Comparison of ENCODE assay signal across 23 cellular contexts in genomic region chr1:5959667-5960230, GRCh38. TPM values are rescaled to one million over a fixed set of nuclear protein-coding genes. Genes with fewer than 3 reads are reported as not detected.
A peak's percentile ranks its signal among the peaks of the same experiment; 100 is the strongest.
DNase-seq lines count a peak whose midpoint lies in the region; ATAC-seq, FAIRE-seq and TF ChIP-seq lines count a peak whose summit lies in the region.
"Had no signal": no experiment of that assay in that cellular context is flagged by ENCODE, and none has a peak within 500 bp of the region (broad histone marks: within the 10 kb centered on the region; RNA-seq: fewer than 3 reads in every experiment).

No MANE protein-coding gene starts in this region.

- no peak overlapping the region for H3K4me3 ChIP-seq in K562
- H3K4me3 ChIP-seq: A549; BLaER1 treated with 17β-estradiol and CSF1 and Interleukin-3, amounts not matched to agents 10 nM and 100 nM; GM23248 had no signal

- peaks cover 5 to 8% of the 10 kb centered on the region in 2 donors for H3K36me3 Mint-ChIP-seq in activated naive CD4-positive, alpha-beta T cell treated with anti-CD3 and anti-CD28 coated beads, Interleukin-2, amount 50 U/mL, for 72 hours
- H3K36me3 Mint-ChIP-seq in natural killer cell treated with Interleukin-12 subunit alpha and Interleukin-12 subunit beta and Interleukin-15 and Interleukin-18, amount 100 ng/mL, for 72 hours, result peaks cover 26% of the 10 kb centered on the region

- POLR2A ChIA-PET in K562 (lab: Yijun Ruan, JAX), result interaction anchor here (0.7 kb wide), 2 partner anchors 14 to 104 kb away, joined by 3 to 4 read pairs; no protein-coding TSS in a partner anchor

- CTCF ChIA-PET in K562 (lab: Yijun Ruan, JAX; ENCODE audit: low intra/inter-chr PET ratio), result no interaction called here

- ATAC-seq in activated naive CD4-positive, alpha-beta T cell treated with anti-CD3 and anti-CD28 coated beads, Interleukin-2, amount 50 U/mL, for 72 hours, result no peak
- ATAC-seq in K562 (no peak; the same call in 2 of the 3 replicates), HG03460 (IDR thresholded peaks at IDR 0.05; ENCODE audit: unreplicated experiment) (no peak)
- no peak for ATAC-seq in natural killer cell treated with Interleukin-12 subunit alpha and Interleukin-12 subunit beta and Interleukin-15 and Interleukin-18, amount 100 ng/mL, for 72 hours
- ATAC-seq: A549 had no signal

- no peaks in the 10 kb centered on the region for H3K9me3 Mint-ChIP-seq in activated naive CD4-positive, alpha-beta T cell treated with anti-CD3 and anti-CD28 coated beads, Interleukin-2, amount 50 U/mL, for 72 hours
- no peaks in the 10 kb centered on the region for H3K9me3 Mint-ChIP-seq in natural killer cell treated with Interleukin-12 subunit alpha and Interleukin-12 subunit beta and Interleukin-15 and Interleukin-18, amount 100 ng/mL, for 72 hours
- H3K9me3 Mint-ChIP-seq: CD4-positive, alpha-beta T cell; H9; IgD-negative memory B cell had no signal

- WGBS in K562 (ENCODE audit: insufficient coverage, low coverage, missing lambda C conversion rate), result 67% methylated on average over 9 of the region's 9 CpGs

- no TSS peak for BruUV-seq in K562 (replicated peaks; lab: Mats Ljungman, UMichigan)

- no peak for DNase-seq in activated naive CD4-positive, alpha-beta T cell treated with anti-CD3 and anti-CD28 coated beads, Interleukin-2, amount 50 U/mL, for 72 hours (ENCODE audit: low spot score in 2 of 2)
- no peak for DNase-seq in activated naive CD4-positive, alpha-beta T cell (lab: John Stamatoyannopoulos, UW)
- DNase-seq in K562 (ENCODE audit: extremely low read depth in 1 of 4, low spot score in 3 of 4) (no peak), posterior vena cava (ENCODE audit: low spot score) (peak; percentile 52), H4 (ENCODE audit: low spot score) (no peak)
- no peak for DNase-seq in natural killer cell treated with Interleukin-12 subunit alpha and Interleukin-12 subunit beta and Interleukin-15 and Interleukin-18, amount 100 ng/mL, for 72 hours (ENCODE audit: low spot score)
- DNase-seq: AML-193; CD4-positive, alpha-beta T cell; DMS53; GM23248; H9; NCI-H1092; NCI-H1417 treated with DMSO at 0.1 percent for 48 hours; NCI-H1694 treated with DMSO at 0.1 percent for 48 hours; NCI-H2081; NCI-H2227 treated with DMSO at 0.1 percent for 48 hours; NCI-H69; SHP77 had no signal

- H3K27me3 ChIP-seq in K562 (ENCODE audit: control insufficient read depth in 2 of 2, insufficient read depth in 2 of 2, low read length in 2 of 2), result no peaks in the 10 kb centered on the region
- H3K27me3 ChIP-seq: BLaER1 treated with 17β-estradiol and CSF1 and Interleukin-3, amounts not matched to agents 10 nM and 100 nM had no signal

- no peak for TF ChIP-seq RAD21 in K562 (CRISPR knock-in tag; conservative IDR thresholded peaks at IDR 0.05 in 1 of 2, IDR thresholded peaks at IDR 0.05 in 1 of 2)

- intact Hi-C loops in K562 (cut with micrococcal nuclease) (no loop called here), posterior vena cava (cut with DNase I) (no loop called here)

- no peaks in the 10 kb centered on the region for H3K27me3 Mint-ChIP-seq in natural killer cell treated with Interleukin-12 subunit alpha and Interleukin-12 subunit beta and Interleukin-15 and Interleukin-18, amount 100 ng/mL, for 72 hours
- H3K27me3 Mint-ChIP-seq: CD4-positive, alpha-beta T cell; IgD-negative memory B cell had no signal

- peak; percentile 80 for FAIRE-seq in K562 (lab: Jason Lieb, UNC)
- FAIRE-seq: A549 had no signal

- TF ChIP-seq CTCF in K562 (IDR thresholded peaks at IDR 0.05 in 2 of 3, conservative IDR thresholded peaks at IDR 0.05 in 1 of 3; ENCODE audit: insufficient read depth in 2 of 3, low read depth in 1 of 3, low read length in 3 of 3), result no peak

- H3K36me3 ChIP-seq in K562 (ENCODE audit: control insufficient read depth, insufficient read depth, low read length), result peaks cover 56% of the 10 kb centered on the region; the same call in 2 of the 3 replicates

- H3K27ac Mint-ChIP-seq in activated naive CD4-positive, alpha-beta T cell treated with anti-CD3 and anti-CD28 coated beads, Interleukin-2, amount 50 U/mL, for 72 hours, result peak overlapping the region; percentile 39 to 76
- no peak overlapping the region for H3K27ac Mint-ChIP-seq in natural killer cell treated with Interleukin-12 subunit alpha and Interleukin-12 subunit beta and Interleukin-15 and Interleukin-18, amount 100 ng/mL, for 72 hours
- H3K27ac Mint-ChIP-seq: CD4-positive, alpha-beta T cell had no signal

- H2AFZ ChIP-seq in K562 (ENCODE audit: low read depth, low read length), result no peak overlapping the region
- H2AFZ ChIP-seq: GM23248 had no signal

- in situ Hi-C loops in K562 (cut with MboI), result no loop called here

- TF ChIP-seq POLR2A in K562 (conservative IDR thresholded peaks at IDR 0.05), result no peak

- peaks cover 12 to 21% of the 10 kb centered on the region in 2 donors for H3K4me1 Mint-ChIP-seq in natural killer cell treated with Interleukin-12 subunit alpha and Interleukin-12 subunit beta and Interleukin-15 and Interleukin-18, amount 100 ng/mL, for 72 hours (ENCODE audit: low read depth in 2 of 2)

- no peak overlapping the region; the same call in 2 of the 3 replicates for H3K27ac ChIP-seq in K562 (ENCODE audit: extremely low read depth, low read depth, low read length)
- H3K27ac ChIP-seq: A549; BLaER1 treated with 17β-estradiol and CSF1 and Interleukin-3, amounts not matched to agents 10 nM and 100 nM; GM23248; RWPE1 had no signal

- no peak for TF ChIP-seq EP300 in K562 (IDR thresholded peaks at IDR 0.05; ENCODE audit: low read length)

- peaks cover 0 to 12% of the 10 kb centered on the region in 2 experiments; a peak in 2 of 5 replicates for H3K4me1 ChIP-seq in K562 (replicated peaks in 1 of 2; ENCODE audit: control insufficient read depth in 2 of 2, insufficient read depth in 2 of 2, low read length in 2 of 2)
- H3K4me1 ChIP-seq: A549 had no signal

- H3K9me1 ChIP-seq in K562 (ENCODE audit: control insufficient read depth, insufficient read depth, low read length), result no peaks in the 10 kb centered on the region

- no peak overlapping the region for H3K4me3 Mint-ChIP-seq in natural killer cell treated with Interleukin-12 subunit alpha and Interleukin-12 subunit beta and Interleukin-15 and Interleukin-18, amount 100 ng/mL, for 72 hours
- H3K4me3 Mint-ChIP-seq: CD4-positive, alpha-beta T cell; H9; IgD-negative memory B cell had no signal

- no peak overlapping the region for H3K4me2 ChIP-seq in K562 (ENCODE audit: insufficient read depth, low read length)
- H3K4me2 ChIP-seq: A549; BLaER1 treated with 17β-estradiol and CSF1 and Interleukin-3, amounts not matched to agents 10 nM and 100 nM had no signal

- H3K9ac ChIP-seq in K562 (ENCODE audit: insufficient read depth in 1 of 2, low read depth in 2 of 2, low read length in 2 of 2), result 0 out of 4 replicates have a peak overlapping the region, but pooled peaks of 1 of the 2 experiments have one; percentile 21
- H3K9ac ChIP-seq: BLaER1 treated with 17β-estradiol and CSF1 and Interleukin-3, amounts not matched to agents 10 nM and 100 nM; GM23248 had no signal

- no peaks in the 10 kb centered on the region for H3K79me2 ChIP-seq in K562 (ENCODE audit: control insufficient read depth, insufficient read depth, low read length)

- H3K9me3 ChIP-seq in K562 (replicated peaks; ENCODE audit: control insufficient read depth, insufficient read depth, low read depth, low read length), result no peaks in the 10 kb centered on the region
- H3K9me3 ChIP-seq: A549; BLaER1 treated with 17β-estradiol and CSF1 and Interleukin-3, amounts not matched to agents 10 nM and 100 nM had no signal

- 0 out of 2 replicates have a peak, but pooled peaks cover 6% of the 10 kb centered on the region for H4K20me1 ChIP-seq in K562 (replicated peaks; ENCODE audit: control insufficient read depth, insufficient read depth, low read length)

TF ChIP-seq in K562, 482 proteins besides CTCF, POLR2A, EP300 and RAD21:
- TF ChIP-seq ZNF124 (CRISPR knock-in tag; IDR thresholded peaks at IDR 0.05) (no peak), HMBOX1 (IDR thresholded peaks at IDR 0.05) (peak; percentile 68)
TF ChIP-seq in K562: peak in this region for 1.

RNA-seq across cellular contexts. Expression of gene NPHP4, which starts 32.5 kb away (rescaled TPM):
- 10 to 100 TPM in 1 of 2 donors, 1 to 10 TPM in 1; 10.0 to 22.5 TPM for total RNA-seq in activated naive CD4-positive, alpha-beta T cell treated with anti-CD3 and anti-CD28 coated beads, Interleukin-2, amount 50 U/mL, for 72 hours
- 82.6 and 164 TPM in 2 replicates for total RNA-seq in K562 (2011; cell fraction: chromatin; rRNA removed; ENCODE audit: low replicate concordance)
- 73.7 and 83.2 TPM in 2 replicates for total RNA-seq in K562 (2011; cell fraction: nucleolus; rRNA removed)
- total RNA-seq in K562 (2011; cell fraction: nucleoplasm; rRNA removed), result 59.2 and 65.8 TPM in 2 replicates
- total RNA-seq in K562 (2014; rRNA removed), result 10.5 and 11.0 TPM in 2 replicates
- 3.3 and 4.8 TPM in 2 replicates for total RNA-seq in K562 (2014; rRNA removed; fragmentation: Illumina TruSeq; extraction: Trizol)
- total RNA-seq in K562 (2015; rRNA removed; fragmentation: Illumina TruSeq; extraction: Trizol), result 6.2 and 6.9 TPM in 2 replicates
- 23.3 and 26.2 TPM in 2 replicates for total RNA-seq in K562 (2021)
- 6.7 and 9.8 TPM in 2 replicates for polyA plus RNA-seq in K562 (2011; rRNA removed)
- 4.6 and 7.6 TPM in 2 replicates for polyA plus RNA-seq in K562 (2011; cell fraction: cytosol; rRNA removed)
- polyA plus RNA-seq in K562 (2011; cell fraction: nucleus; rRNA removed), result 71.9 and 106 TPM in 2 replicates
- polyA plus RNA-seq in K562 (2012), result 12.4 and 19.3 TPM in 2 replicates
- polyA plus RNA-seq in K562 (2014; fragmentation: Illumina TruSeq; extraction: Trizol), result 9.6 and 10.4 TPM in 2 replicates
- polyA plus RNA-seq in K562 (2014; fragmentation: Nextera tagmentation; extraction: Ambion mirVana), result under 1 TPM; 0.52 to 0.77 TPM
- polyA plus RNA-seq in K562 (2014; rRNA removed), result 13.9 and 15.3 TPM in 2 replicates
- polyA minus RNA-seq in K562 (2011; rRNA and poly(A)+ RNA removed), result 7.0 and 7.9 TPM in 2 replicates
- 10.7 and 12.6 TPM in 2 replicates for polyA minus RNA-seq in K562 (2011; cell fraction: cytosol; rRNA and poly(A)+ RNA removed)
- polyA minus RNA-seq in K562 (2011; cell fraction: nucleus; rRNA and poly(A)+ RNA removed), result 31.6 and 34.4 TPM in 2 replicates
- 1 to 10 TPM; 6.9 to 7.7 TPM for total RNA-seq in posterior vena cava
- 10 to 100 TPM; 27.6 to 58.5 TPM for total RNA-seq in natural killer cell treated with Interleukin-12 subunit alpha and Interleukin-12 subunit beta and Interleukin-15 and Interleukin-18, amount 100 ng/mL, for 72 hours
- total RNA-seq in H4 (2014; rRNA removed; shearing (Covaris generic)), result 2.4 and 12.0 TPM in 2 replicates

Comparison
In these comparisons a context has a peak if more than half of its experiments do, and no peak if none do; other contexts are left out.
1. H3K27ac Mint-ChIP-seq: peak in activated naive CD4-positive, alpha-beta T cell treated with anti-CD3 and anti-CD28 coated beads, Interleukin-2, amount 50 U/mL, for 72 hours (2 of 2); none in natural killer cell treated with Interleukin-12 subunit alpha and Interleukin-12 subunit beta and Interleukin-15 and Interleukin-18, amount 100 ng/mL, for 72 hours (0 of 2).